Comparison of ENCODE assay signal across 8 cellular contexts in genomic region chr11:43419460-43419859, GRCh38.
DNase-seq lines count a peak whose midpoint lies in the region; ATAC-seq and TF ChIP-seq lines count a peak whose summit lies in the region.

No MANE protein-coding gene starts in this region.

- H3K27me3 ChIP-seq in cardiac muscle cell (no peaks in the 10 kb centered on the region), HCT116 (ENCODE audit: insufficient read depth, low read length) (no peaks in the 10 kb centered on the region), brain microvascular endothelial cell (replicated peaks) (no peaks in the 10 kb centered on the region), right lobe of liver (no peaks in the 10 kb centered on the region)

- no peaks in the 10 kb centered on the region for H3K79me2 ChIP-seq in HCT116 (ENCODE audit: insufficient read depth, low read length)

- H4K20me1 ChIP-seq in HCT116 (ENCODE audit: insufficient read depth) = no peaks in the 10 kb centered on the region

- TF ChIP-seq CTCF in cardiac muscle cell (IDR thresholded peaks at IDR 0.05; ENCODE audit: low read depth, low read length) (peak; percentile 68), HCT116 (IDR thresholded peaks at IDR 0.05 in 2 of 3, conservative IDR thresholded peaks at IDR 0.05 in 1 of 3; ENCODE audit: borderline replicate concordance in 1 of 3, insufficient read depth in 1 of 3, low read depth in 2 of 3, low read length in 2 of 3) (peak; percentile 10 to 77 (median 64); a peak in 4 of 6 replicates), brain microvascular endothelial cell (IDR thresholded peaks at IDR 0.05; ENCODE audit: low read depth, low read length, missing control alignments) (peak; percentile 61), right lobe of liver (IDR thresholded peaks at IDR 0.05) (peak; percentile 66 to 81 (median 72))

- in situ Hi-C loops in brain microvascular endothelial cell (cut with HindIII; ENCODE audit: low pct_ligation_motif_present, low sequenced_read_pairs) = no loop called here

- H3K4me2 ChIP-seq in HCT116 (ENCODE audit: low read length) = no peak overlapping the region

- TF ChIP-seq RAD21 in HCT116 (IDR thresholded peaks at IDR 0.05; ENCODE audit: low read depth) = peak; percentile 48

- POLR2A ChIA-PET in HCT116 (lab: Charles Lee) = no interaction called here

- BruUV-seq in HCT116 (replicated peaks; lab: Mats Ljungman, UMichigan) = no TSS peak

- no peak overlapping the region for H2AFZ ChIP-seq in HCT116 (ENCODE audit: low read depth, low read length, poor library complexity, severe bottlenecking)

- ATAC-seq in Right ventricle myocardium superior (ENCODE audit: poor library complexity) (no peak), HCT116 (peak; percentile 72; the same call in 1 of the 2 replicates), right lobe of liver (peak; percentile 71 to 82 (median 76))

- H3K4me3 ChIP-seq in cardiac muscle cell (no peak overlapping the region), HCT116 (replicated peaks in 1 of 2; ENCODE audit: low read depth in 1 of 2, low read length in 2 of 2) (no peak overlapping the region), brain microvascular endothelial cell (ENCODE audit: low read depth, low read length) (no peak overlapping the region), right lobe of liver (no peak overlapping the region)

- CTCF ChIA-PET in HCT116 (lab: Charles Lee) = interaction anchor here (0.7 to 2.3 kb wide), 6 partner anchors 8 to 432 kb away, joined by 3 to 6 read pairs (median 4); no protein-coding TSS in a partner anchor

- no peak overlapping the region for H3K27ac ChIP-seq in cardiac muscle cell
- H3K27ac ChIP-seq in HCT116 (ENCODE audit: low read depth, low read length) = no peak overlapping the region
- H3K27ac ChIP-seq in brain microvascular endothelial cell = no peak overlapping the region
- H3K27ac ChIP-seq in right lobe of liver = no peak overlapping the region

- H3K4me1 ChIP-seq in cardiac muscle cell (ENCODE audit: low read depth) (no peaks in the 10 kb centered on the region), HCT116 (ENCODE audit: control insufficient read depth in 1 of 2, insufficient read depth in 2 of 2, low read length in 2 of 2) (no peaks in the 10 kb centered on the region), right lobe of liver (no peaks in the 10 kb centered on the region)

- H3K9me3 ChIP-seq in cardiac muscle cell (ENCODE audit: low read depth) = no peaks in the 10 kb centered on the region
- H3K9me3 ChIP-seq in HCT116 (ENCODE audit: control insufficient read depth in 1 of 2, insufficient read depth in 1 of 2, low read depth in 1 of 2, low read length in 2 of 2) = no peaks in the 10 kb centered on the region
- H3K9me3 ChIP-seq in right lobe of liver = no peaks in the 10 kb centered on the region

- H3K9me2 ChIP-seq in HCT116 (ENCODE audit: insufficient read depth) = no peaks in the 10 kb centered on the region

- H3K36me3 ChIP-seq in cardiac muscle cell = peaks cover 26% of the 10 kb centered on the region
- peaks cover 0 to 3% of the 10 kb centered on the region in 2 experiments; a peak in 3 of 4 replicates for H3K36me3 ChIP-seq in HCT116 (ENCODE audit: control insufficient read depth in 1 of 2, insufficient read depth in 2 of 2, low read length in 2 of 2)
- peaks cover 17% of the 10 kb centered on the region for H3K36me3 ChIP-seq in brain microvascular endothelial cell (replicated peaks)
- H3K36me3 ChIP-seq in right lobe of liver = peaks cover 0 to 18% (median 2%) of the 10 kb centered on the region in 4 donors

- TF ChIP-seq POLR2A in HCT116 (IDR thresholded peaks at IDR 0.05; ENCODE audit: borderline replicate concordance, extremely low read depth, insufficient read depth, insufficient read length) = no peak
- no peak for TF ChIP-seq POLR2A in right lobe of liver (IDR thresholded peaks at IDR 0.05)

- H3K9ac ChIP-seq in HCT116 (ENCODE audit: low read length) = no peak overlapping the region

- intact Hi-C loops in Right ventricle myocardium superior (cut with DNase I) = no loop called here
- intact Hi-C loops in HCT116 (cut with micrococcal nuclease) = no loop called here
- intact Hi-C loops in right lobe of liver (cut with DNase I) = no loop called here

- RAD21 ChIA-PET in HCT116 (lab: Charles Lee; ENCODE audit: low non-redundant PET in 1 of 2, low total read pairs in 2 of 2, uncharacterized antibody in 2 of 2, unreplicated experiment in 2 of 2) = interaction anchor here in 1 of 2 experiments (1.3 kb wide), 1 partner anchor 108 kb away, joined by 3 read pairs; the partner anchor contains the start of gene API5

- peak; percentile 50 to 60 for DNase-seq in cardiac muscle cell (ENCODE audit: low read depth in 1 of 2, low spot score in 1 of 2)
- DNase-seq in Right ventricle myocardium superior = no peak
- peak; percentile 2 for DNase-seq in HCT116 (ENCODE audit: low read depth, low spot score)
- peak; percentile 1 for DNase-seq in NCI-H774 (lab: John Stamatoyannopoulos, UW)
- DNase-seq in brain microvascular endothelial cell = peak; percentile 34
- no peak for DNase-seq in right lobe of liver
- no peak for DNase-seq in GM19240 (ENCODE audit: insufficient read length, low spot score)
- DNase-seq in T1000 (lab: John Stamatoyannopoulos, UW) = no peak

TF ChIP-seq in HCT116, 20 proteins besides CTCF, POLR2A, EP300 and RAD21:
- TF ChIP-seq JUND (IDR thresholded peaks at IDR 0.05) (no peak), EZH2phosphoT487 (IDR thresholded peaks at IDR 0.05; ENCODE audit: borderline replicate concordance) (no peak), SP1 (IDR thresholded peaks at IDR 0.05; ENCODE audit: low read depth) (no peak), SIN3A (IDR thresholded peaks at IDR 0.05; ENCODE audit: low read depth) (no peak), ZBTB33 (IDR thresholded peaks at IDR 0.05; ENCODE audit: extremely low read depth, insufficient replicate concordance, low read length) (no peak), EZH2 (IDR thresholded peaks at IDR 0.05) (no peak), ZFX (IDR thresholded peaks at IDR 0.05) (no peak), ATF3 (IDR thresholded peaks at IDR 0.05) (no peak), CEBPB (IDR thresholded peaks at IDR 0.05; ENCODE audit: low read depth) (no peak), REST (IDR thresholded peaks at IDR 0.05; ENCODE audit: low read depth) (no peak), CBX3 (IDR thresholded peaks at IDR 0.05; ENCODE audit: low read depth) (no peak), EGR1 (IDR thresholded peaks at IDR 0.05; ENCODE audit: low read depth) (no peak)

Comparison
In these comparisons a context has a peak if more than half of its experiments do, and no peak if none do; other contexts are left out.
1. DNase-seq: peak in cardiac muscle cell (2 of 2), HCT116 (single experiment), NCI-H774 (single experiment) and brain microvascular endothelial cell (single experiment); none in Right ventricle myocardium superior (single experiment), right lobe of liver (0 of 3), GM19240 (single experiment) and T1000 (single experiment).
2. Peak in every context shown above with its lines, with median percentiles within 50 percentile points of each other: CTCF ChIP-seq.